ENCODE assay signal across 11 cellular contexts in the genomic region with DNA sequence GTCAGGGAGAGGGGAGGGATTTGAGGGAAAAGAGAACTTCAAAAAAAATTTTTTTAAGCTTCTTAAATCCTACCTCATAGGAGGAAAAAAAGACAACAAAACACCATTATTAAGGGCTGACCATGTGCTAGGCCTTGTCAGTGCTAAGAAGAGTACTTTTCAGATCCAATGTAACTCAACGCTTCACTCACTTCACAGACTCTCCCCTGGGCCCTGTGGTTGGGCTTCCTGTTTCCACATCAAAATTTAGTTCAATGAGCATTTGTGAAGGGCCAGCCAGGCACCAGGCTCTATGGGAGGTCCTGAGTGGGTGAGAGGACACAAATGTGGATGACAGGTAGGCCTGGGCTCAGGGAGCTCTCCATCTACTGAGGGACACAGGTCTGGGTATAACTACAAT.
A peak's percentile ranks its signal among the peaks of the same experiment; 100 is the strongest.
DNase-seq lines count a peak whose midpoint lies in the region; ATAC-seq and TF ChIP-seq lines count a peak whose summit lies in the region.
"Had no signal": no experiment of that assay in that cellular context is flagged by ENCODE, and none has a peak within 500 bp of the region (broad histone marks: within the 10 kb centered on the region; RNA-seq: fewer than 3 reads in every experiment).

No MANE protein-coding gene starts in this region.

- peaks cover 4% of the 10 kb centered on the region for H3K27me3 Mint-ChIP-seq in activated CD8-positive, alpha-beta T cell treated with anti-CD3 and anti-CD28 coated beads, Interleukin-2, amount 10 ng/mL, durations not matched to agents 7 days and 5 days (ENCODE audit: low read depth)
- H3K27me3 Mint-ChIP-seq in glutamatergic neuron (ENCODE audit: unreplicated experiment), result peaks cover 3% of the 10 kb centered on the region

- H3K4me3 ChIP-seq in HCT116 (replicated peaks in 1 of 2; ENCODE audit: low read depth in 1 of 2, low read length in 2 of 2) (no peak overlapping the region), left ventricle myocardium inferior (no peak overlapping the region)

- no peak for TF ChIP-seq CTCF in HCT116 (IDR thresholded peaks at IDR 0.05 in 2 of 3, conservative IDR thresholded peaks at IDR 0.05 in 1 of 3; ENCODE audit: borderline replicate concordance in 1 of 3, insufficient read depth in 1 of 3, low read depth in 2 of 3, low read length in 2 of 3)
- no peak for TF ChIP-seq CTCF in left ventricle myocardium inferior (IDR thresholded peaks at IDR 0.05; ENCODE audit: borderline replicate concordance)
- TF ChIP-seq CTCF in glutamatergic neuron (IDR thresholded peaks at IDR 0.05; ENCODE audit: partially characterized antibody, unreplicated experiment), result no peak

- H3K4me2 ChIP-seq in HCT116 (ENCODE audit: low read length), result no peak overlapping the region

- no peaks in the 10 kb centered on the region for H3K9me2 ChIP-seq in HCT116 (ENCODE audit: insufficient read depth)

- peak; percentile 21 for DNase-seq in GDM1 (lab: John Stamatoyannopoulos, UW)
- DNase-seq in HCT116 (ENCODE audit: low read depth, low spot score), result no peak
- DNase-seq in NOMO-1 (lab: John Stamatoyannopoulos, UW; ENCODE audit: unreplicated experiment in 2 of 2), result peak; percentile 58 to 81
- peak; percentile 25 for DNase-seq in left ventricle myocardium inferior
- no peak for DNase-seq in activated CD8-positive, alpha-beta T cell treated with anti-CD3 and anti-CD28 coated beads, Interleukin-2, amount 10 ng/mL, durations not matched to agents 7 days and 5 days
- no peak for DNase-seq in glutamatergic neuron
- DNase-seq: activated CD8-positive, alpha-beta memory T cell treated with anti-CD3 and anti-CD28 coated beads, Interleukin-2, amount 50 U/mL, for 4 hours; NCI-H510A; T-helper 1 cell had no signal

- no peak overlapping the region for H3K9ac ChIP-seq in HCT116 (ENCODE audit: low read length)

- H3K27ac ChIP-seq in HCT116 (ENCODE audit: low read depth, low read length) (no peak overlapping the region), left ventricle myocardium inferior (replicated peaks) (peak overlapping the region; percentile 11)

- intact Hi-C loops in HCT116 (cut with micrococcal nuclease) (no loop called here), left ventricle myocardium inferior (cut with micrococcal nuclease) (loop anchor here (10.0 kb wide), 1 partner anchor 248 kb away; the partner anchor contains the start of genes KLLN and PTEN)

- H2AFZ ChIP-seq in HCT116 (ENCODE audit: low read depth, low read length, poor library complexity, severe bottlenecking), result peak overlapping the region; percentile 65

- H4K20me1 ChIP-seq in HCT116 (ENCODE audit: insufficient read depth), result no peaks in the 10 kb centered on the region

- no peaks in the 10 kb centered on the region for H3K9me3 Mint-ChIP-seq in activated CD8-positive, alpha-beta T cell treated with anti-CD3 and anti-CD28 coated beads, Interleukin-2, amount 10 ng/mL, durations not matched to agents 7 days and 5 days (ENCODE audit: insufficient read depth)
- peaks cover 1% of the 10 kb centered on the region for H3K9me3 Mint-ChIP-seq in glutamatergic neuron (ENCODE audit: unreplicated experiment)

- ATAC-seq in HCT116, result no peak
- no peak for ATAC-seq in activated CD8-positive, alpha-beta T cell treated with anti-CD3 and anti-CD28 coated beads, Interleukin-2, amount 10 ng/mL, durations not matched to agents 7 days and 5 days
- ATAC-seq in activated CD4-positive, CD25-positive, alpha-beta regulatory T cell treated with anti-CD3 and anti-CD28 coated beads, Interleukin-2, amount 50 U/mL, for 24 hours, result no peak
- ATAC-seq in GM21381 (IDR thresholded peaks at IDR 0.05; ENCODE audit: unreplicated experiment), result no peak

- H3K36me3 ChIP-seq in HCT116 (ENCODE audit: control insufficient read depth in 1 of 2, insufficient read depth in 2 of 2, low read length in 2 of 2) (no peaks in the 10 kb centered on the region), left ventricle myocardium inferior (no peaks in the 10 kb centered on the region)

- TF ChIP-seq RAD21 in HCT116 (IDR thresholded peaks at IDR 0.05; ENCODE audit: low read depth), result no peak

- H3K4me1 ChIP-seq in HCT116 (ENCODE audit: control insufficient read depth in 1 of 2, insufficient read depth in 2 of 2, low read length in 2 of 2) (peaks cover 10 to 24% of the 10 kb centered on the region in 2 experiments), left ventricle myocardium inferior (peaks cover 7% of the 10 kb centered on the region)

- RAD21 ChIA-PET in HCT116 (lab: Charles Lee; ENCODE audit: low non-redundant PET in 1 of 2, low total read pairs in 2 of 2, uncharacterized antibody in 2 of 2, unreplicated experiment in 2 of 2), result interaction anchor here in 1 of 2 experiments (1.5 kb wide), 1 partner anchor 250 kb away, joined by 6 read pairs; the partner anchor contains the start of genes KLLN and PTEN

- no peak for TF ChIP-seq POLR2A in HCT116 (IDR thresholded peaks at IDR 0.05; ENCODE audit: borderline replicate concordance, extremely low read depth, insufficient read depth, insufficient read length)

- peaks cover 20% of the 10 kb centered on the region for H3K4me1 Mint-ChIP-seq in activated CD8-positive, alpha-beta T cell treated with anti-CD3 and anti-CD28 coated beads, Interleukin-2, amount 10 ng/mL, durations not matched to agents 7 days and 5 days (ENCODE audit: low read depth)
- no peaks in the 10 kb centered on the region for H3K4me1 Mint-ChIP-seq in glutamatergic neuron (ENCODE audit: low read depth, unreplicated experiment)

- CTCF ChIA-PET in HCT116 (lab: Charles Lee), result interaction anchor here (1.5 to 2.2 kb wide), 4 partner anchors 11 to 276 kb away, joined by 6 to 21 read pairs (median 12); partner anchors contain the start of genes KLLN and PTEN
- CTCF ChIA-PET in activated CD8-positive, alpha-beta T cell treated with anti-CD3 and anti-CD28 coated beads, Interleukin-2, amount 10 ng/mL, durations not matched to agents 7 days and 5 days (lab: Charles Lee), result interaction anchor here (0.8 to 2.4 kb wide), 7 partner anchors 16 to 447 kb away, joined by 3 to 10 read pairs (median 4); no protein-coding TSS in a partner anchor

- H3K9me3 ChIP-seq in HCT116 (ENCODE audit: control insufficient read depth in 1 of 2, insufficient read depth in 1 of 2, low read depth in 1 of 2, low read length in 2 of 2) (no peaks in the 10 kb centered on the region), left ventricle myocardium inferior (replicated peaks) (no peaks in the 10 kb centered on the region)

- H3K79me2 ChIP-seq in HCT116 (ENCODE audit: insufficient read depth, low read length), result no peaks in the 10 kb centered on the region

- H3K27ac Mint-ChIP-seq in activated CD8-positive, alpha-beta T cell treated with anti-CD3 and anti-CD28 coated beads, Interleukin-2, amount 10 ng/mL, durations not matched to agents 7 days and 5 days, result no peak overlapping the region
- H3K27ac Mint-ChIP-seq in glutamatergic neuron (ENCODE audit: unreplicated experiment), result no peak overlapping the region

- POLR2A ChIA-PET in HCT116 (lab: Charles Lee), result interaction anchor here (2.5 kb wide), 1 partner anchor 251 kb away, joined by 12 read pairs; the partner anchor contains the start of genes KLLN and PTEN
- POLR2A ChIA-PET in activated CD8-positive, alpha-beta T cell treated with anti-CD3 and anti-CD28 coated beads, Interleukin-2, amount 10 ng/mL, durations not matched to agents 7 days and 5 days (lab: Charles Lee), result interaction anchor here (1.5 kb wide), 1 partner anchor 251 kb away, joined by 5 read pairs; no protein-coding TSS in a partner anchor

- H3K4me3 Mint-ChIP-seq in activated CD8-positive, alpha-beta T cell treated with anti-CD3 and anti-CD28 coated beads, Interleukin-2, amount 10 ng/mL, durations not matched to agents 7 days and 5 days, result no peak overlapping the region
- H3K4me3 Mint-ChIP-seq in glutamatergic neuron (ENCODE audit: unreplicated experiment), result no peak overlapping the region

- H3K27me3 ChIP-seq in HCT116 (ENCODE audit: insufficient read depth, low read length) (no peaks in the 10 kb centered on the region), left ventricle myocardium inferior (ENCODE audit: low read depth) (no peaks in the 10 kb centered on the region)

- no peaks in the 10 kb centered on the region for H3K36me3 Mint-ChIP-seq in activated CD8-positive, alpha-beta T cell treated with anti-CD3 and anti-CD28 coated beads, Interleukin-2, amount 10 ng/mL, durations not matched to agents 7 days and 5 days (ENCODE audit: low read depth)
- no peaks in the 10 kb centered on the region for H3K36me3 Mint-ChIP-seq in glutamatergic neuron (ENCODE audit: unreplicated experiment)

- BruUV-seq in HCT116 (replicated peaks; lab: Mats Ljungman, UMichigan), result no TSS peak

TF ChIP-seq in HCT116, 20 proteins besides CTCF, POLR2A, EP300 and RAD21:
- TF ChIP-seq FOSL1 (IDR thresholded peaks at IDR 0.05; ENCODE audit: low read depth) (no peak), POLR2AphosphoS5 (IDR thresholded peaks at IDR 0.05; ENCODE audit: low read depth, low read length) (no peak), SIN3A (IDR thresholded peaks at IDR 0.05; ENCODE audit: low read depth) (no peak), TCF7L2 (IDR thresholded peaks at IDR 0.05; ENCODE audit: borderline replicate concordance, extremely low read depth, insufficient read depth, insufficient read length) (no peak), SRF (IDR thresholded peaks at IDR 0.05; ENCODE audit: low read depth) (no peak), EZH2 (IDR thresholded peaks at IDR 0.05) (no peak), ELF1 (IDR thresholded peaks at IDR 0.05; ENCODE audit: borderline replicate concordance, low read depth) (no peak), EGR1 (IDR thresholded peaks at IDR 0.05; ENCODE audit: low read depth) (no peak)
- TF ChIP-seq, protein P1, sequence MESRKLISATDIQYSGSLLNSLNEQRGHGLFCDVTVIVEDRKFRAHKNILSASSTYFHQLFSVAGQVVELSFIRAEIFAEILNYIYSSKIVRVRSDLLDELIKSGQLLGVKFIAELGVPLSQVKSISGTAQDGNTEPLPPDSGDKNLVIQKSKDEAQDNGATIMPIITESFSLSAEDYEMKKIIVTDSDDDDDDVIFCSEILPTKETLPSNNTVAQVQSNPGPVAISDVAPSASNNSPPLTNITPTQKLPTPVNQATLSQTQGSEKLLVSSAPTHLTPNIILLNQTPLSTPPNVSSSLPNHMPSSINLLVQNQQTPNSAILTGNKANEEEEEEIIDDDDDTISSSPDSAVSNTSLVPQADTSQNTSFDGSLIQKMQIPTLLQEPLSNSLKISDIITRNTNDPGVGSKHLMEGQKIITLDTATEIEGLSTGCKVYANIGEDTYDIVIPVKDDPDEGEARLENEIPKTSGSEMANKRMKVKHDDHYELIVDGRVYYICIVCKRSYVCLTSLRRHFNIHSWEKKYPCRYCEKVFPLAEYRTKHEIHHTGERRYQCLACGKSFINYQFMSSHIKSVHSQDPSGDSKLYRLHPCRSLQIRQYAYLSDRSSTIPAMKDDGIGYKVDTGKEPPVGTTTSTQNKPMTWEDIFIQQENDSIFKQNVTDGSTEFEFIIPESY (IDR thresholded peaks at IDR 0.05; ENCODE audit: extremely low read depth, insufficient replicate concordance, low read length), result no peak
- TF ChIP-seq, protein P2, sequence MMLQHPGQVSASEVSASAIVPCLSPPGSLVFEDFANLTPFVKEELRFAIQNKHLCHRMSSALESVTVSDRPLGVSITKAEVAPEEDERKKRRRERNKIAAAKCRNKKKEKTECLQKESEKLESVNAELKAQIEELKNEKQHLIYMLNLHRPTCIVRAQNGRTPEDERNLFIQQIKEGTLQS (IDR thresholded peaks at IDR 0.05), result no peak

Comparison
In these comparisons a context has a peak if more than half of its experiments do, and no peak if none do; other contexts are left out.
1. DNase-seq: peak in GDM1 (single experiment), NOMO-1 (2 of 2) and left ventricle myocardium inferior (single experiment); none in HCT116 (single experiment), activated CD8-positive, alpha-beta T cell treated with anti-CD3 and anti-CD28 coated beads, Interleukin-2, amount 10 ng/mL, durations not matched to agents 7 days and 5 days (single experiment) and glutamatergic neuron (single experiment).